Comparison of ENCODE assay signal across 32 cellular contexts in genomic region chr9:4812872-4813271, GRCh38. TPM values are rescaled to one million over a fixed set of nuclear protein-coding genes. Genes with fewer than 3 reads are reported as not detected.
A peak's percentile ranks its signal among the peaks of the same experiment; 100 is the strongest.
DNase-seq lines count a peak whose midpoint lies in the region; ATAC-seq, FAIRE-seq and TF ChIP-seq lines count a peak whose summit lies in the region.
"Had no signal": no experiment of that assay in that cellular context is flagged by ENCODE, and none has a peak within 500 bp of the region (broad histone marks: within the 10 kb centered on the region; RNA-seq: fewer than 3 reads in every experiment).

No MANE protein-coding gene starts in this region.

- intact Hi-C loops in stomach (cut with DNase I; ENCODE audit: low total_unique reads): no loop called here

- WGBS in stomach, 5 donors: 41 to 56% (median 45%) methylated on average over 2 of the region's 2 CpGs

- DNase-seq in CD1c-positive myeloid dendritic cell (ENCODE audit: extremely low spot score) (peak; percentile 39), Karpas-422 (no peak), astrocyte (ENCODE audit: low read depth) (no peak), WERI-Rb-1 (no peak), stomach (no peak), anterior cingulate cortex (lab: John Stamatoyannopoulos, UW) (no peak)
- DNase-seq: activated CD4-positive, alpha-beta T cell treated with anti-CD3 and anti-CD28 coated beads, Interleukin-2, amount 10 ng/mL, durations not matched to agents 7 days and 5 days; activated gamma-delta T cell treated with Interleukin-2 at 50 U/mL for 16 hours; activated naive CD8-positive, alpha-beta T cell treated with anti-CD3 and anti-CD28 coated beads, Interleukin-2, amount 50 U/mL, for 24 hours; activated T-cell treated with anti-CD3 and anti-CD28 coated beads, Interleukin-2, amount 50 U/mL, for 1 hour; CD8-positive, alpha-beta T cell; erythroblast; glutamatergic neuron; HCEC 1CT; left colon; mesenchymal stem cell; NCI-H1092 treated with DMSO at 0.1 percent for 48 hours; NCI-H187; NCI-H2171; NCI-H510A; Right ventricle myocardium superior; small intestine; stimulated activated naive CD4-positive, alpha-beta T cell; uterus had no signal

- peaks cover 95% of the 10 kb centered on the region for H3K79me2 ChIP-seq in Karpas-422 (ENCODE audit: low read length)
- peaks cover 87% of the 10 kb centered on the region for H3K79me2 ChIP-seq in OCI-LY1 (ENCODE audit: insufficient read depth, low read length)
- H3K79me2 ChIP-seq in astrocyte (ENCODE audit: insufficient read depth, low read length): peaks cover 80% of the 10 kb centered on the region

- H3K9ac ChIP-seq in Karpas-422 (ENCODE audit: low read length) (peak overlapping the region; percentile 23; the same call in 1 of the 2 replicates), OCI-LY1 (ENCODE audit: low read length) (no peak overlapping the region), astrocyte (ENCODE audit: low read length) (no peak overlapping the region)
- H3K9ac ChIP-seq: parathyroid adenoma had no signal

- H3K9me3 Mint-ChIP-seq in astrocyte (ENCODE audit: unreplicated experiment): peaks cover 2% of the 10 kb centered on the region
- H3K9me3 Mint-ChIP-seq: central memory CD8-positive, alpha-beta T cell had no signal

- H3K36me3 ChIP-seq in Karpas-422 (ENCODE audit: insufficient read depth, low read length) (no peaks in the 10 kb centered on the region), OCI-LY1 (ENCODE audit: insufficient read depth, low read length) (peaks cover 5% of the 10 kb centered on the region; the same call in 1 of the 2 replicates), astrocyte (ENCODE audit: insufficient read depth, low read length) (no peaks in the 10 kb centered on the region), WERI-Rb-1 (no peaks in the 10 kb centered on the region), stomach (no peaks in the 10 kb centered on the region)
- H3K36me3 ChIP-seq: right atrium auricular region, uterus had no signal

- no peak overlapping the region for H2AFZ ChIP-seq in Karpas-422 (ENCODE audit: low read length)
- H2AFZ ChIP-seq in OCI-LY1 (ENCODE audit: low read length): no peak overlapping the region
- no peak overlapping the region for H2AFZ ChIP-seq in astrocyte (ENCODE audit: low read depth, low read length)
- H2AFZ ChIP-seq: parathyroid adenoma had no signal

- TF ChIP-seq EP300 in stomach (IDR thresholded peaks at IDR 0.05): no peak

- peaks cover 5% of the 10 kb centered on the region for H3K36me3 Mint-ChIP-seq in astrocyte (ENCODE audit: low read depth, unreplicated experiment)
- H3K36me3 Mint-ChIP-seq: WTC11 had no signal

- H3K27ac ChIP-seq in Karpas-422 (ENCODE audit: low read length): peak overlapping the region; percentile 75
- peak overlapping the region; percentile 28 for H3K27ac ChIP-seq in OCI-LY1 (ENCODE audit: low read depth, low read length, poor library complexity, severe bottlenecking)
- no peak overlapping the region for H3K27ac ChIP-seq in astrocyte (ENCODE audit: low read depth, low read length)
- H3K27ac ChIP-seq in WERI-Rb-1: no peak overlapping the region
- H3K27ac ChIP-seq in stomach: no peak overlapping the region
- H3K27ac ChIP-seq: parathyroid adenoma, right atrium auricular region, uterus had no signal

- no peaks in the 10 kb centered on the region for H3F3A ChIP-seq in OCI-LY1 (ENCODE audit: insufficient read depth, low read length)

- H3K9me2 ChIP-seq in Karpas-422 (replicated peaks; ENCODE audit: insufficient read depth, low read length): no peaks in the 10 kb centered on the region
- no peaks in the 10 kb centered on the region for H3K9me2 ChIP-seq in OCI-LY1 (ENCODE audit: low read depth, low read length)

- FAIRE-seq in astrocyte (lab: Jason Lieb, UNC): no peak

- H3K27me3 ChIP-seq in Karpas-422 (ENCODE audit: low read length) (no peaks in the 10 kb centered on the region), OCI-LY1 (ENCODE audit: insufficient read depth, low read length) (no peaks in the 10 kb centered on the region), astrocyte (ENCODE audit: insufficient read depth, low read length) (no peaks in the 10 kb centered on the region), WERI-Rb-1 (ENCODE audit: insufficient read depth, low read depth, severe bottlenecking) (no peaks in the 10 kb centered on the region), stomach (no peaks in the 10 kb centered on the region)
- H3K27me3 ChIP-seq: right atrium auricular region, uterus had no signal

- H3K4me2 ChIP-seq in Karpas-422 (ENCODE audit: low read depth, low read length, poor library complexity, severe bottlenecking) (peak overlapping the region; percentile 70), OCI-LY1 (ENCODE audit: low read length) (peak overlapping the region; percentile 27; the same call in 1 of the 2 replicates), astrocyte (ENCODE audit: low read length) (no peak overlapping the region)

- no peak for TF ChIP-seq POLR2A in stomach (IDR thresholded peaks at IDR 0.05)

- H4K20me1 ChIP-seq in Karpas-422 (ENCODE audit: insufficient read depth, low read depth, low read length) (no peaks in the 10 kb centered on the region), OCI-LY1 (ENCODE audit: insufficient read depth, low read length) (no peaks in the 10 kb centered on the region), astrocyte (ENCODE audit: insufficient read depth, low read length) (peaks cover 30% of the 10 kb centered on the region)

- no peaks in the 10 kb centered on the region for H3K27me3 Mint-ChIP-seq in astrocyte (ENCODE audit: low read depth, unreplicated experiment)
- H3K27me3 Mint-ChIP-seq: activated CD4-positive, alpha-beta T cell treated with anti-CD3 and anti-CD28 coated beads, Interleukin-2, amount 10 ng/mL, durations not matched to agents 7 days and 5 days; activated naive CD8-positive, alpha-beta T cell treated with anti-CD3 and anti-CD28 coated beads, Interleukin-2, amount 50 U/mL, for 24 hours; central memory CD8-positive, alpha-beta T cell; dendritic cell treated with granulocyte-macrophage colony-stimulating factor and Interleukin-4, amounts not matched to agents 40 ng/mL and 50 ng/mL, for 4 days had no signal

- no peak for TF ChIP-seq CTCF in OCI-LY1 (IDR thresholded peaks at IDR 0.05; ENCODE audit: low read length)
- no peak for TF ChIP-seq CTCF in astrocyte (IDR thresholded peaks at IDR 0.05; ENCODE audit: insufficient read depth, low read depth, low read length)
- TF ChIP-seq CTCF in WERI-Rb-1 (IDR thresholded peaks at IDR 0.05; ENCODE audit: low read depth, low read length): no peak
- no peak for TF ChIP-seq CTCF in stomach (IDR thresholded peaks at IDR 0.05)

- no peak for ATAC-seq in GM19463 (IDR thresholded peaks at IDR 0.05; ENCODE audit: unreplicated experiment)
- ATAC-seq: activated naive CD8-positive, alpha-beta T cell treated with anti-CD3 and anti-CD28 coated beads, Interleukin-2, amount 50 U/mL, for 24 hours; CD8-positive, alpha-beta T cell; left colon; WTC11 had no signal

- H3K27ac Mint-ChIP-seq in astrocyte (ENCODE audit: unreplicated experiment): no peak overlapping the region
- H3K27ac Mint-ChIP-seq: activated CD4-positive, alpha-beta T cell treated with anti-CD3 and anti-CD28 coated beads, Interleukin-2, amount 10 ng/mL, durations not matched to agents 7 days and 5 days; activated naive CD8-positive, alpha-beta T cell treated with anti-CD3 and anti-CD28 coated beads, Interleukin-2, amount 50 U/mL, for 24 hours; CD8-positive, alpha-beta T cell; dendritic cell treated with granulocyte-macrophage colony-stimulating factor and Interleukin-4, amounts not matched to agents 40 ng/mL and 50 ng/mL, for 4 days; WTC11 had no signal

- H3K9me3 ChIP-seq in Karpas-422 (ENCODE audit: low read length): no peaks in the 10 kb centered on the region
- peaks cover 1% of the 10 kb centered on the region; the same call in 1 of the 2 replicates for H3K9me3 ChIP-seq in OCI-LY1 (ENCODE audit: low read length)
- no peaks in the 10 kb centered on the region for H3K9me3 ChIP-seq in astrocyte (ENCODE audit: insufficient read depth, low read depth, low read length)
- H3K9me3 ChIP-seq in WERI-Rb-1 (ENCODE audit: severe bottlenecking): no peaks in the 10 kb centered on the region
- no peaks in the 10 kb centered on the region for H3K9me3 ChIP-seq in stomach

- peaks cover 39% of the 10 kb centered on the region for H3K4me1 ChIP-seq in Karpas-422 (ENCODE audit: low read length)
- H3K4me1 ChIP-seq in OCI-LY1 (ENCODE audit: insufficient read depth, low read length, severe bottlenecking): peaks cover 29% of the 10 kb centered on the region
- no peaks in the 10 kb centered on the region for H3K4me1 ChIP-seq in astrocyte (ENCODE audit: insufficient read depth, low read length)
- peaks cover 3 to 33% (median 18%) of the 10 kb centered on the region in 4 donors for H3K4me1 ChIP-seq in stomach
- H3K4me1 ChIP-seq: parathyroid adenoma, right atrium auricular region, uterus had no signal

- H3K4me3 ChIP-seq in Karpas-422 (ENCODE audit: low read length) (peak overlapping the region; percentile 33), OCI-LY1 (ENCODE audit: low read depth, low read length, poor library complexity, severe bottlenecking) (peak overlapping the region; percentile 7), astrocyte (ENCODE audit: insufficient read depth, low read depth, low read length) (no peak overlapping the region), WERI-Rb-1 (ENCODE audit: low read depth, low read length) (no peak overlapping the region), stomach (no peak overlapping the region)
- H3K4me3 ChIP-seq: right atrium auricular region, uterus had no signal

- peak overlapping the region; percentile 29 for H3K4me3 Mint-ChIP-seq in astrocyte (ENCODE audit: unreplicated experiment)
- H3K4me3 Mint-ChIP-seq: activated CD4-positive, alpha-beta T cell treated with anti-CD3 and anti-CD28 coated beads, Interleukin-2, amount 10 ng/mL, durations not matched to agents 7 days and 5 days; activated naive CD8-positive, alpha-beta T cell treated with anti-CD3 and anti-CD28 coated beads, Interleukin-2, amount 50 U/mL, for 24 hours; CD8-positive, alpha-beta T cell; central memory CD8-positive, alpha-beta T cell; dendritic cell treated with granulocyte-macrophage colony-stimulating factor and Interleukin-4, amounts not matched to agents 40 ng/mL and 50 ng/mL, for 4 days; neural crest cell; WTC11 had no signal

- H3K4me1 Mint-ChIP-seq in astrocyte (ENCODE audit: low read depth, unreplicated experiment): peaks cover 3% of the 10 kb centered on the region
- H3K4me1 Mint-ChIP-seq: neural crest cell had no signal

RNA-seq across cellular contexts. Expression of gene RCL1, which starts 20.1 kb away (rescaled TPM):
- 24.9 and 31.0 TPM in 2 replicates for total RNA-seq in Karpas-422 (2014; rRNA removed; shearing (Covaris generic); ENCODE audit: low replicate concordance)
- total RNA-seq in astrocyte: 19.6 and 22.3 TPM in 2 replicates
- 10 to 100 TPM; 11.7 to 38.7 (median 14.7) TPM for total RNA-seq in stomach
- 10 to 100 TPM; 12.2 to 22.6 (median 13.1) TPM for polyA plus RNA-seq in stomach

Comparison
In these comparisons a context has a peak if more than half of its experiments do, and no peak if none do; other contexts are left out.
1. H3K27ac ChIP-seq: peak in Karpas-422 (single experiment) and OCI-LY1 (single experiment); none in astrocyte (single experiment), WERI-Rb-1 (single experiment) and stomach (0 of 5).
2. H3K4me3 ChIP-seq: peak in Karpas-422 (single experiment) and OCI-LY1 (single experiment); none in astrocyte (single experiment), WERI-Rb-1 (single experiment) and stomach (0 of 4).